Comparison of ENCODE assay signal across 8 cellular contexts in the genomic region with DNA sequence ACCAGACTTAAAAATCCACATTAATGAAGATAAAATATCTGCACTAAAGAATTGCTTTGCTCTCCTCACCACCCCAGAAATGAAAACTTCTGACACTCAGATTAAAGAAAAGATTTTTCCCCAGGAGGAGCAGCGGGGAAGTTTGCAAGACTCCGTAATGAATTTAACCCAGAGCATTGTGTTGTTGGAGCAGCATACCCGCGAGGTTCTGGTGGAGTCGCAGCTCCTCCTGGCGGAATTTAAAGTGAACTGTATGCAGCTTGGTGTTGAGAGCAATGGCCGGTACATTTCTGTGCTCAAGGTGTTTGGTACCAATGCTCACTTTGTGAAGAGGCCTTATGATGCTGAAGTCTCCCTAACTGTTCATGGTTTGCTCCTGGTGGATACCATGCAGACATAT. TPM values are rescaled to one million over a fixed set of nuclear protein-coding genes. Genes with fewer than 3 reads are reported as not detected.
DNase-seq lines count a peak whose midpoint lies in the region; ATAC-seq and TF ChIP-seq lines count a peak whose summit lies in the region.

No MANE protein-coding gene starts in this region.

- no peaks in the 10 kb centered on the region for H3K27me3 Mint-ChIP-seq in mesothelial cell of epicardium (ENCODE audit: low read depth)

- no peak overlapping the region for H2AK9ac ChIP-seq in IMR-90 (replicated peaks; ENCODE audit: low read depth, low read length, poor library complexity)

- no peaks in the 10 kb centered on the region for H3K27me3 ChIP-seq in IMR-90 (ENCODE audit: control insufficient read depth, insufficient read depth, low read length)

- no peak overlapping the region for H4K91ac ChIP-seq in IMR-90 (ENCODE audit: insufficient read depth, low read depth, low read length)

- TF ChIP-seq POLR2A in IMR-90 (IDR thresholded peaks at IDR 0.05; ENCODE audit: low read depth, low read length): no peak

- no peak overlapping the region for H3K18ac ChIP-seq in IMR-90 (ENCODE audit: low read depth, low read length)

- in situ Hi-C loops in IMR-90 (cut with MboI; ENCODE audit: low sequenced_read_pairs): no loop called here
- in situ Hi-C loops in KBM-7 (cut with MboI; ENCODE audit: low pct_unique_long_range_greater_than_20kb, low sequenced_read_pairs): loop anchor here (25.0 kb wide), 1 partner anchor 486 kb away; the partner anchor contains the start of gene PRAMEF12

- no peak overlapping the region for H2BK120ac ChIP-seq in IMR-90 (ENCODE audit: low read depth, low read length)

- no peaks in the 10 kb centered on the region for H3K9me3 Mint-ChIP-seq in mesothelial cell of epicardium

- no peak overlapping the region for H2BK15ac ChIP-seq in IMR-90 (ENCODE audit: low read depth, low read length)

- H3K9me3 ChIP-seq in IMR-90 (ENCODE audit: control insufficient read depth, insufficient read depth, low read length): no peaks in the 10 kb centered on the region

- intact Hi-C loops in IMR-90 (cut with micrococcal nuclease): loop anchor here (1.0 to 5.0 kb wide), 2 partner anchors 152 to 1146 kb away; no protein-coding TSS in a partner anchor

- peaks cover 16% of the 10 kb centered on the region for H3K4me1 Mint-ChIP-seq in mesothelial cell of epicardium

- ATAC-seq in IMR-90 (ENCODE audit: low read depth): peak; percentile 80

- H3K14ac ChIP-seq in IMR-90 (replicated peaks; ENCODE audit: low read depth, low read length): no peak overlapping the region

- peak; percentile 61 for TF ChIP-seq CTCF in AG10803 (conservative IDR thresholded peaks at IDR 0.05; ENCODE audit: low read length)
- peak; percentile 54 for TF ChIP-seq CTCF in IMR-90 (conservative IDR thresholded peaks at IDR 0.05; ENCODE audit: low read depth, low read length)
- peak; percentile 84 for TF ChIP-seq CTCF in choroid plexus epithelial cell (conservative IDR thresholded peaks at IDR 0.05; ENCODE audit: low read depth, low read length)
- peak; percentile 39 for TF ChIP-seq CTCF in mesothelial cell of epicardium (IDR thresholded peaks at IDR 0.05; ENCODE audit: unreplicated experiment)

- H3K4ac ChIP-seq in IMR-90 (ENCODE audit: low read depth, low read length): no peak overlapping the region

- peaks cover 35% of the 10 kb centered on the region for H3K36me3 ChIP-seq in IMR-90 (ENCODE audit: control insufficient read depth, insufficient read depth, low read length)

- H3K36me3 Mint-ChIP-seq in mesothelial cell of epicardium: peaks cover 55% of the 10 kb centered on the region

- H3K4me3 Mint-ChIP-seq in mesothelial cell of epicardium: no peak overlapping the region

- no peak overlapping the region for H2BK20ac ChIP-seq in IMR-90 (ENCODE audit: low read depth, low read length)

- BruUV-seq in IMR-90 (replicated peaks; lab: Mats Ljungman, UMichigan): TSS peak; percentile 82

- H3K79me1 ChIP-seq in IMR-90 (ENCODE audit: low read depth in 1 of 2, low read length in 2 of 2): peaks cover 0 to 7% of the 10 kb centered on the region in 2 experiments; a peak in 1 of 4 replicates

- no peaks in the 10 kb centered on the region; the same call in 1 of the 2 replicates for H4K20me1 ChIP-seq in IMR-90 (ENCODE audit: insufficient read depth, low read length)

- no peaks in the 10 kb centered on the region for H3K4me1 ChIP-seq in IMR-90 (ENCODE audit: control insufficient read depth, insufficient read depth, low read length)

- peak overlapping the region; percentile 54 for H3K27ac Mint-ChIP-seq in mesothelial cell of epicardium

- no peaks in the 10 kb centered on the region for H3K9me1 ChIP-seq in IMR-90 (ENCODE audit: insufficient read depth, low read length)

- H3K27ac ChIP-seq in IMR-90 (ENCODE audit: insufficient read depth, low read length): no peak overlapping the region

- H2BK5ac ChIP-seq in IMR-90 (ENCODE audit: low read depth, low read length, poor library complexity, severe bottlenecking): no peak overlapping the region

- CTCF ChIA-PET in IMR-90 (lab: Yijun Ruan, JAX): interaction anchor here (1.0 to 1.6 kb wide), 5 partner anchors 11 to 152 kb away, joined by 3 to 6 read pairs (median 3); no protein-coding TSS in a partner anchor

- H3K56ac ChIP-seq in IMR-90 (ENCODE audit: extremely low read depth, insufficient read depth, low read length): no peak overlapping the region; the same call in 1 of the 2 replicates

- dilution Hi-C loops in IMR-90 (cut with HindIII; ENCODE audit: low sequenced_read_pairs, unreplicated experiment): no loop called here

- H3K23ac ChIP-seq in IMR-90 (ENCODE audit: low read depth, low read length): no peak overlapping the region

- H4K8ac ChIP-seq in IMR-90 (ENCODE audit: low read depth in 2 of 2, low read length in 2 of 2): no peak overlapping the region

- TF ChIP-seq RAD21 in IMR-90 (IDR thresholded peaks at IDR 0.05; ENCODE audit: low read length): peak; percentile 58

- WGBS in IMR-90 (ENCODE audit: extremely low coverage in 2 of 2, insufficient read length in 1 of 2), 2 experiments: 64% methylated on average over 5 of the region's 7 CpGs; no CpG with 5 or more reads in 1 of the 2 experiments

- H3K4me2 ChIP-seq in IMR-90 (ENCODE audit: low read depth, low read length): no peak overlapping the region

- H3K9ac ChIP-seq in IMR-90 (ENCODE audit: low read depth, low read length): no peak overlapping the region

- no peak overlapping the region for H2AK5ac ChIP-seq in IMR-90 (ENCODE audit: low read depth, low read length)

- DNase-seq in AG10803 (ENCODE audit: low read depth): peak; percentile 53
- DNase-seq in IMR-90: peak; percentile 51
- DNase-seq in choroid plexus epithelial cell (ENCODE audit: low read depth): peak; percentile 85
- DNase-seq in mesothelial cell of epicardium (ENCODE audit: low spot score in 2 of 2, unreplicated experiment in 2 of 2): peak in 1 of 2 experiments; percentile 42
- DNase-seq in activated T-cell treated with anti-CD3 and anti-CD28 coated beads, Interleukin-2, amount 50 U/mL, for 1 hour: no peak
- DNase-seq in stimulated activated CD4-positive, alpha-beta T cell treated with anti-CD3 and anti-CD28 coated beads, Interleukin-1b, Interleukin-23, amount 100 ng/mL, for 48 hours: no peak
- no peak for DNase-seq in NCI-H524 (lab: John Stamatoyannopoulos, UW)
- no peak for DNase-seq in KBM-7

- POLR2A ChIA-PET in IMR-90 (lab: Charles Lee; ENCODE audit: unreplicated experiment): interaction anchor here (0.6 kb wide), 1 partner anchor 16 kb away, joined by 3 read pairs; no protein-coding TSS in a partner anchor

- no peak overlapping the region for H3K4me3 ChIP-seq in AG10803 (ENCODE audit: low read length)
- no peak overlapping the region for H3K4me3 ChIP-seq in IMR-90 (ENCODE audit: insufficient read depth, low read depth, low read length)
- H3K4me3 ChIP-seq in choroid plexus epithelial cell (ENCODE audit: low read depth, low read length): no peak overlapping the region

- no peak overlapping the region for H2AFZ ChIP-seq in IMR-90 (replicated peaks; ENCODE audit: low read length, poor library complexity)

- no peak overlapping the region for H4K5ac ChIP-seq in IMR-90 (ENCODE audit: low read depth, low read length)

TF ChIP-seq in IMR-90, 13 proteins besides CTCF, POLR2A, EP300 and RAD21:
- TF ChIP-seq RFX5 (IDR thresholded peaks at IDR 0.05; ENCODE audit: low read depth, low read length): no peak
- TF ChIP-seq, protein P1, sequence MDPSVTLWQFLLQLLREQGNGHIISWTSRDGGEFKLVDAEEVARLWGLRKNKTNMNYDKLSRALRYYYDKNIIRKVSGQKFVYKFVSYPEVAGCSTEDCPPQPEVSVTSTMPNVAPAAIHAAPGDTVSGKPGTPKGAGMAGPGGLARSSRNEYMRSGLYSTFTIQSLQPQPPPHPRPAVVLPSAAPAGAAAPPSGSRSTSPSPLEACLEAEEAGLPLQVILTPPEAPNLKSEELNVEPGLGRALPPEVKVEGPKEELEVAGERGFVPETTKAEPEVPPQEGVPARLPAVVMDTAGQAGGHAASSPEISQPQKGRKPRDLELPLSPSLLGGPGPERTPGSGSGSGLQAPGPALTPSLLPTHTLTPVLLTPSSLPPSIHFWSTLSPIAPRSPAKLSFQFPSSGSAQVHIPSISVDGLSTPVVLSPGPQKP (IDR thresholded peaks at IDR 0.05; ENCODE audit: borderline replicate concordance, low read depth, low read length): no peak
- no peak for TF ChIP-seq MAFK (IDR thresholded peaks at IDR 0.05; ENCODE audit: low read depth, low read length)
- no peak for TF ChIP-seq NFE2L2 (IDR thresholded peaks at IDR 0.05; ENCODE audit: low read depth, low read length)
- no peak for TF ChIP-seq SMC3 (IDR thresholded peaks at IDR 0.05; ENCODE audit: low read depth, low read length)
- TF ChIP-seq, protein P2, sequence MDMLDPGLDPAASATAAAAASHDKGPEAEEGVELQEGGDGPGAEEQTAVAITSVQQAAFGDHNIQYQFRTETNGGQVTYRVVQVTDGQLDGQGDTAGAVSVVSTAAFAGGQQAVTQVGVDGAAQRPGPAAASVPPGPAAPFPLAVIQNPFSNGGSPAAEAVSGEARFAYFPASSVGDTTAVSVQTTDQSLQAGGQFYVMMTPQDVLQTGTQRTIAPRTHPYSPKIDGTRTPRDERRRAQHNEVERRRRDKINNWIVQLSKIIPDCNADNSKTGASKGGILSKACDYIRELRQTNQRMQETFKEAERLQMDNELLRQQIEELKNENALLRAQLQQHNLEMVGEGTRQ (IDR thresholded peaks at IDR 0.05; ENCODE audit: low read depth, low read length): no peak
- TF ChIP-seq MXI1 (IDR thresholded peaks at IDR 0.05; ENCODE audit: borderline replicate concordance, low read depth, low read length): no peak
- no peak for TF ChIP-seq MAZ (IDR thresholded peaks at IDR 0.05; ENCODE audit: borderline replicate concordance, low read depth, low read length)
- no peak for TF ChIP-seq CHD1 (IDR thresholded peaks at IDR 0.05; ENCODE audit: low read depth, low read length)
- TF ChIP-seq CEBPB (IDR thresholded peaks at IDR 0.05; ENCODE audit: low read depth, low read length): no peak
- no peak for TF ChIP-seq RCOR1 (IDR thresholded peaks at IDR 0.05; ENCODE audit: insufficient replicate concordance, low read length)
- no peak for TF ChIP-seq FOS (IDR thresholded peaks at IDR 0.05; ENCODE audit: low read depth, low read length)
- no peak for TF ChIP-seq BHLHE40 (IDR thresholded peaks at IDR 0.05; ENCODE audit: low read depth, low read length)

RNA-seq across cellular contexts. Expression of gene VPS13D, which starts 46.4 kb away (rescaled TPM):
- total RNA-seq in IMR-90 (2012; rRNA removed) (16.3 and 18.1 TPM in 2 replicates), mesothelial cell of epicardium (71.6 to 77.8 TPM (median 77.4 TPM) in 3 replicates)
- 8.1 and 9.0 TPM in 2 replicates for polyA plus RNA-seq in IMR-90 (2012; rRNA removed)
- 5.3 and 6.3 TPM in 2 replicates for polyA plus RNA-seq in IMR-90 (2012; cell fraction: cytosol; rRNA removed)
- 8.3 and 19.1 TPM in 2 replicates for polyA plus RNA-seq in IMR-90 (2012; cell fraction: nucleus; rRNA removed; ENCODE audit: low replicate concordance)

Comparison
In these comparisons a context has a peak if more than half of its experiments do, and no peak if none do; other contexts are left out.
1. DNase-seq: peak in AG10803 (single experiment), IMR-90 (single experiment) and choroid plexus epithelial cell (single experiment); none in activated T-cell treated with anti-CD3 and anti-CD28 coated beads, Interleukin-2, amount 50 U/mL, for 1 hour (single experiment), stimulated activated CD4-positive, alpha-beta T cell treated with anti-CD3 and anti-CD28 coated beads, Interleukin-1b, Interleukin-23, amount 100 ng/mL, for 48 hours (single experiment), NCI-H524 (0 of 2) and KBM-7 (single experiment).
2. Peak in every context shown above with its lines, with median percentiles within 50 percentile points of each other: CTCF ChIP-seq.